ENCODE assay signal across 8 cellular contexts in the genomic region with DNA sequence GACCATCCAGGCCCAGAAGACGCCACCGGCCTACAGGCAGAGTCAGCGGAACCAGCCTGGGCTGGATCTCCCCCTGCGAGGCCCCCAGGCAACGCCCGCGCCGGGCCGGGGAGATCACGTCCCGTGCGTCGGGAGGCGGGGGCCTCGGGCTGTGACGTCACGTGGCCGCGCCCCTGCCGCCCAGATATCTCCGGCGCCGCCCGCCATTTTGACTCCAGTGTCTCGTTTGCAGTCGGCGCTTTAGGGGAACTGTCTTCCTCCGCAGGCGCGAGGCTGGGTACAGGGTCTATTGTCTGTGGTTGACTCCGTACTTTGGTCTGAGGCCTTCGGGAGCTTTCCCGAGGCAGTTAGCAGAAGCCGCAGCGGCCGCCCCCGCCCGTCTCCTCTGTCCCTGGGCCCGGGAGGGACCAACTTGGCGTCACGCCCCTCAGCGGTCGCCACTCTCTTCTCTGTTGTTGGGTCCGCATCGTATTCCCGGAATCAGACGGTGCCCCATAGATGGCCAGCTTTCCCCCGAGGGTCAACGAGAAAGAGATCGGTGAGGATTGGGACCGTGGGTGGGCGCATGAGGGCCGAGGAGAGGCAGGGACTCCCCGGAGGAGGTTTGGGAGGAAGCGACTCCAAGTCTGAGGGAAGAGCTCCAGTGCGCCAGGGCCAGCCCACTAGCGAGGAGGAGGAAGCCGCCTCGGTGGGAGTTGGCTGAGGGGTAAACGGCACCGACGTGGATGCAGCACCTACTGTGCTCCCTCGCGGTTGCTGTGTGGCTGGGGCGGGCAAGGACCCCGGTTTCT. TPM values are rescaled to one million over a fixed set of nuclear protein-coding genes. Genes with fewer than 3 reads are reported as not detected.
DNase-seq lines count a peak whose midpoint lies in the region; ATAC-seq and TF ChIP-seq lines count a peak whose summit lies in the region.

Gene WSB1 (plus strand): TSS at position 217 of the 791 bp plus-strand sequence. CDS start 282 bp downstream, at position 499.

- no peaks in the 10 kb centered on the region for H3K9me3 ChIP-seq in SU-DHL-6 (ENCODE audit: insufficient read depth, low read length)
- H3K9me3 ChIP-seq in ovary: no peaks in the 10 kb centered on the region
- H3K9me3 ChIP-seq in thymus (ENCODE audit: control insufficient read depth): no peaks in the 10 kb centered on the region

- peak within 1 kb of the TSS; percentile 78 for H3K9ac ChIP-seq in SU-DHL-6 (ENCODE audit: low read length)

- peaks cover 8% of the 10 kb centered on the region for H3K36me3 Mint-ChIP-seq in activated naive CD8-positive, alpha-beta T cell treated with anti-CD3 and anti-CD28 coated beads, Interleukin-2, amount 10 ng/mL, durations not matched to agents 7 days and 5 days

- peak within 1 kb of the TSS; percentile 81 for H2AFZ ChIP-seq in SU-DHL-6 (ENCODE audit: low read depth, low read length, severe bottlenecking)

- peak within 1 kb of the TSS; percentile 84 for H3K4me2 ChIP-seq in SU-DHL-6 (ENCODE audit: low read depth, low read length, poor library complexity, severe bottlenecking)

- H4K20me1 ChIP-seq in SU-DHL-6 (ENCODE audit: low read depth, low read length): peaks cover 7% of the 10 kb centered on the region; the same call in 1 of the 2 replicates

- peak; percentile 99 for TF ChIP-seq POLR2A in ovary (IDR thresholded peaks at IDR 0.05)

- H3K27ac ChIP-seq in SU-DHL-6 (ENCODE audit: low read depth, low read length) (peak within 1 kb of the TSS; percentile 67), ovary (peak within 1 kb of the TSS; percentile 99 to 100), thymus (ENCODE audit: low read depth) (peak within 1 kb of the TSS; percentile 99)

- POLR2A ChIA-PET in activated naive CD8-positive, alpha-beta T cell treated with anti-CD3 and anti-CD28 coated beads, Interleukin-2, amount 10 ng/mL, durations not matched to agents 7 days and 5 days (lab: Charles Lee): interaction anchor here (0.6 to 3.2 kb wide), 26 partner anchors 9 to 1433 kb away, joined by 3 to 17 read pairs (median 3); partner anchors contain the start of gene KSR1

- TF ChIP-seq CTCF in GM12875 (IDR thresholded peaks at IDR 0.05; ENCODE audit: borderline replicate concordance, insufficient read depth, low read depth, low read length) (no peak), SU-DHL-6 (IDR thresholded peaks at IDR 0.05; ENCODE audit: insufficient read depth, low read length, poor library complexity, severe bottlenecking) (no peak), ovary (IDR thresholded peaks at IDR 0.05) (peak in 2 of 3 donors; percentile 27 to 44)

- 0 out of 2 replicates have a peak, but pooled peaks cover 8% of the 10 kb centered on the region for H3F3A ChIP-seq in SU-DHL-6 (ENCODE audit: insufficient read depth)

- peak; percentile 86 for TF ChIP-seq EP300 in ovary (IDR thresholded peaks at IDR 0.05)

- WGBS in ovary, 3 donors: 0 to 1% (median 1%) methylated on average over 60 to 66 of the region's 66 CpGs
- WGBS in thymus: under 1% methylated on average over 66 of the region's 66 CpGs

- peak; percentile 82 for ATAC-seq in HG02759 (IDR thresholded peaks at IDR 0.05; ENCODE audit: unreplicated experiment)
- ATAC-seq in activated naive CD8-positive, alpha-beta T cell treated with anti-CD3 and anti-CD28 coated beads, Interleukin-2, amount 10 ng/mL, durations not matched to agents 7 days and 5 days (ENCODE audit: low read depth): peak; percentile 80

- H3K9me2 ChIP-seq in SU-DHL-6 (replicated peaks; ENCODE audit: insufficient read depth, low read length): no peaks in the 10 kb centered on the region

- peaks cover 24% of the 10 kb centered on the region for H3K4me1 Mint-ChIP-seq in activated naive CD8-positive, alpha-beta T cell treated with anti-CD3 and anti-CD28 coated beads, Interleukin-2, amount 10 ng/mL, durations not matched to agents 7 days and 5 days

- intact Hi-C loops in head of caudate nucleus (cut with DNase I): loop anchor here (5.0 to 10.0 kb wide), 2 partner anchors 49 to 53 kb away; no protein-coding TSS in a partner anchor
- intact Hi-C loops in ovary (cut with DNase I): loop anchor here in 3 of 4 donors (5.0 to 10.0 kb wide), 3 partner anchors 38 to 49 kb away; no protein-coding TSS in a partner anchor

- peaks cover 12% of the 10 kb centered on the region for H3K4me1 ChIP-seq in ovary (ENCODE audit: insufficient read depth)
- H3K4me1 ChIP-seq in thymus (ENCODE audit: control insufficient read depth, insufficient read depth, low read length): peaks cover 10% of the 10 kb centered on the region

- peak within 1 kb of the TSS; percentile 97 for H3K4me3 Mint-ChIP-seq in activated naive CD8-positive, alpha-beta T cell treated with anti-CD3 and anti-CD28 coated beads, Interleukin-2, amount 10 ng/mL, durations not matched to agents 7 days and 5 days

- peak; percentile 84 for DNase-seq in NCI-H1105 treated with DMSO at 0.1 percent for 48 hours (lab: John Stamatoyannopoulos, UW)
- peak; percentile 96 for DNase-seq in activated naive CD8-positive, alpha-beta T cell treated with anti-CD3 and anti-CD28 coated beads, Interleukin-2, amount 10 ng/mL, durations not matched to agents 7 days and 5 days
- peak; percentile 89 to 98 (median 96) for DNase-seq in head of caudate nucleus
- DNase-seq in ovary: peak; percentile 95 to 98 (median 97)

- H3K4me3 ChIP-seq in GM12875 (ENCODE audit: low read depth, low read length) (peak within 1 kb of the TSS; percentile 84), SU-DHL-6 (ENCODE audit: insufficient read depth, low read length, poor library complexity, severe bottlenecking) (peak within 1 kb of the TSS; percentile 69), ovary (peak within 1 kb of the TSS; percentile 93), thymus (ENCODE audit: low read length) (peak within 1 kb of the TSS; percentile 92)

- peak within 1 kb of the TSS; percentile 98 for H3K27ac Mint-ChIP-seq in activated naive CD8-positive, alpha-beta T cell treated with anti-CD3 and anti-CD28 coated beads, Interleukin-2, amount 10 ng/mL, durations not matched to agents 7 days and 5 days

- no peaks in the 10 kb centered on the region for H3K27me3 ChIP-seq in SU-DHL-6 (ENCODE audit: low read length)
- H3K27me3 ChIP-seq in ovary: no peaks in the 10 kb centered on the region
- H3K27me3 ChIP-seq in thymus (ENCODE audit: control insufficient read depth, insufficient read depth): no peaks in the 10 kb centered on the region

- H3K79me2 ChIP-seq in SU-DHL-6 (ENCODE audit: insufficient read depth, low read length): peaks cover 51% of the 10 kb centered on the region

- H3K9me3 Mint-ChIP-seq in activated naive CD8-positive, alpha-beta T cell treated with anti-CD3 and anti-CD28 coated beads, Interleukin-2, amount 10 ng/mL, durations not matched to agents 7 days and 5 days: no peaks in the 10 kb centered on the region

- H3K36me3 ChIP-seq in SU-DHL-6 (ENCODE audit: low read length) (peaks cover 11% of the 10 kb centered on the region), ovary (no peaks in the 10 kb centered on the region), thymus (ENCODE audit: control insufficient read depth, insufficient read depth) (no peaks in the 10 kb centered on the region)

- H3K27me3 Mint-ChIP-seq in activated naive CD8-positive, alpha-beta T cell treated with anti-CD3 and anti-CD28 coated beads, Interleukin-2, amount 10 ng/mL, durations not matched to agents 7 days and 5 days: no peaks in the 10 kb centered on the region

RNA-seq across cellular contexts. Expression of gene WSB1, which starts in this region (rescaled TPM):
- 100 to 1,000 TPM; 171 to 175 TPM for total RNA-seq in activated naive CD8-positive, alpha-beta T cell treated with anti-CD3 and anti-CD28 coated beads, Interleukin-2, amount 10 ng/mL, durations not matched to agents 7 days and 5 days
- total RNA-seq in ovary: 100 to 1,000 TPM; 135 to 214 (median 172) TPM
- 100 to 1,000 TPM in 1 of 2 donors, 10 to 100 TPM in 1; 88.9 to 136 TPM for polyA plus RNA-seq in ovary
- 125 TPM for polyA plus RNA-seq in thymus

Comparison
In these comparisons a context has a peak if more than half of its experiments do, and no peak if none do; other contexts are left out.
1. Peak in every context shown above with its lines: DNase-seq, ATAC-seq, H3K4me3 ChIP-seq and H3K27ac ChIP-seq.
2. CTCF ChIP-seq: peak in ovary (2 of 3); none in GM12875 (single experiment) and SU-DHL-6 (single experiment).